In the genomic region with DNA sequence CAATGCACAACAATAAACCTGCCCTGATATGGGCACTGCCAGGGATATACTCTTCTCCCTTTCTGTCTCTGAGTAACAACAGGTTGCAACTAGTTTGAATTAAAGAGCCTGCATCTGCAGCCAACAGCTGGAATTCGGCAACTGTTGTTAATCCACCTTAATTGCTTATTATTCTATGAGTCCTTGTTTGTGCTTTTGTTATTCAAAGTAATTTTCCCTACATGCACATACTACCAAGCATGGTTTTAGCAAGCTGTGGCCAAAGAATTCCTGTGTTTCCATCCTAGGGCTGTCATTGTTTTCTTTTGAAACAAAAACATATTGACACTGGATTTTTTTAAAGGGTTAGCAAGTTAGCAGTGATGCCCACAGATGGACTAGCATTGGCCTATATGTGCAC, we compare ENCODE assay signal across 27 cellular contexts.
"Had no signal": no experiment of that assay in that cellular context is flagged by ENCODE, and none has a peak within 500 bp of the region (broad histone marks: within the 10 kb centered on the region; RNA-seq: fewer than 3 reads in every experiment).

No MANE protein-coding gene starts in this region.

- ATAC-seq: left cardiac atrium; left ventricle myocardium superior; naive thymus-derived CD4-positive, alpha-beta T cell; psoas muscle; right lobe of liver; stimulated activated naive B cell treated with anti-CD40 and anti-IgM and Interleukin-4, amounts not matched to agents 10 μg/mL and 1 μg/mL and 100 μg/mL, for 72 hours; stimulated activated naive CD8-positive, alpha-beta T cell treated with anti-CD3 and anti-CD28 coated beads, Interleukin-15, amount 100 ng/mL, for 72 hours; upper lobe of right lung had no signal

- H3K36me3 Mint-ChIP-seq: naive thymus-derived CD4-positive, alpha-beta T cell; stimulated activated naive B cell treated with anti-CD40 and anti-IgM and Interleukin-4, amounts not matched to agents 10 μg/mL and 1 μg/mL and 100 μg/mL, for 72 hours had no signal

- H3K9me3 ChIP-seq: neutrophil, psoas muscle, right lobe of liver, testis, upper lobe of right lung had no signal

- H3K9me3 Mint-ChIP-seq: stimulated activated naive B cell treated with anti-CD40 and anti-IgM and Interleukin-4, amounts not matched to agents 10 μg/mL and 1 μg/mL and 100 μg/mL, for 72 hours had no signal

- FAIRE-seq: colon, endothelial cell of umbilical vein, kidney had no signal

- H3K4me3 Mint-ChIP-seq: endodermal cell; naive thymus-derived CD4-positive, alpha-beta T cell; nephron progenitor cell; stimulated activated naive B cell treated with anti-CD40 and anti-IgM and Interleukin-4, amounts not matched to agents 10 μg/mL and 1 μg/mL and 100 μg/mL, for 72 hours; stimulated activated naive CD8-positive, alpha-beta T cell treated with anti-CD3 and anti-CD28 coated beads, Interleukin-15, amount 100 ng/mL, for 72 hours had no signal

- H3K36me3 ChIP-seq: neutrophil, right lobe of liver, tibial nerve, upper lobe of right lung had no signal

- H3K27ac Mint-ChIP-seq: naive thymus-derived CD4-positive, alpha-beta T cell; nephron progenitor cell; stimulated activated naive B cell treated with anti-CD40 and anti-IgM and Interleukin-4, amounts not matched to agents 10 μg/mL and 1 μg/mL and 100 μg/mL, for 72 hours had no signal

- DNase-seq: dermis blood vessel endothelial cell; effector CD4-positive, alpha-beta T cell; endodermal cell; erythroblast; foreskin melanocyte; head of caudate nucleus; kidney; left cardiac atrium; left ventricle myocardium superior; mesendoderm; naive thymus-derived CD4-positive, alpha-beta T cell; nephron progenitor cell; psoas muscle; retina; right lobe of liver; stimulated activated CD4-positive, alpha-beta T cell treated with anti-CD3 and anti-CD28 coated beads, Interleukin-2, amount 100 ng/mL, for 24 hours; stimulated activated CD4-positive, alpha-beta T cell treated with anti-CD3 and anti-CD28 coated beads, Interleukin-4, amount 100 ng/mL, for 4 hours; stimulated activated naive B cell treated with anti-CD40 and anti-IgM and Interleukin-4, amounts not matched to agents 10 μg/mL and 1 μg/mL and 100 μg/mL, for 72 hours; stimulated activated naive CD8-positive, alpha-beta T cell treated with anti-CD3 and anti-CD28 coated beads, Interleukin-15, amount 100 ng/mL, for 72 hours; testis; upper lobe of right lung had no signal

- H3K27me3 ChIP-seq: hepatocyte, neutrophil, right lobe of liver, testis, tibial nerve, upper lobe of right lung had no signal

- H3K4me1 ChIP-seq: psoas muscle, right lobe of liver, testis, tibial nerve, upper lobe of right lung had no signal

- H3K4me1 Mint-ChIP-seq: stimulated activated naive B cell treated with anti-CD40 and anti-IgM and Interleukin-4, amounts not matched to agents 10 μg/mL and 1 μg/mL and 100 μg/mL, for 72 hours had no signal

- H3K4me3 ChIP-seq: hepatocyte, lung, psoas muscle, right lobe of liver, testis, tibial nerve, upper lobe of right lung had no signal

- H3K27ac ChIP-seq: hepatocyte, neutrophil, psoas muscle, right lobe of liver, testis, tibial nerve, upper lobe of right lung had no signal
